ENCODE assay signal across 14 cellular contexts in genomic region chrX:9525511-9526248, GRCh38.
A peak's percentile ranks its signal among the peaks of the same experiment; 100 is the strongest.
DNase-seq lines count a peak whose midpoint lies in the region; ATAC-seq, FAIRE-seq and TF ChIP-seq lines count a peak whose summit lies in the region.
"Had no signal": no experiment of that assay in that cellular context is flagged by ENCODE, and none has a peak within 500 bp of the region (broad histone marks: within the 10 kb centered on the region; RNA-seq: fewer than 3 reads in every experiment).

No MANE protein-coding gene starts in this region.

- DNase-seq in Caki2 (ENCODE audit: low read depth), result peak; percentile 2
- DNase-seq in NCI-H2227 (lab: John Stamatoyannopoulos, UW; ENCODE audit: unreplicated experiment), result peak; percentile 72
- no peak for DNase-seq in stimulated activated effector memory CD8-positive, alpha-beta T cell treated with anti-CD3 and anti-CD28 coated beads, Interleukin-12 subunit alpha, Interleukin-12 subunit beta, amount 100 ng/mL, for 72 hours (ENCODE audit: low spot score in 2 of 2)
- no peak for DNase-seq in H54 (ENCODE audit: insufficient read length, low spot score)
- no peak for DNase-seq in NCI-H510A (lab: John Stamatoyannopoulos, UW)
- DNase-seq: activated effector memory CD4-positive, alpha-beta T cell treated with Interleukin-2 at 50 U/mL for 16 hours; CD8-positive, alpha-beta memory T cell; NCI-H1417 treated with DMSO at 0.1 percent for 48 hours; RPMI8226; stimulated activated CD4-positive, alpha-beta T cell treated with anti-CD3 and anti-CD28 coated beads, Interleukin-4, amount 100 ng/mL, for 4 hours; transverse colon had no signal

- no peaks in the 10 kb centered on the region for H3K9me3 Mint-ChIP-seq in stimulated activated effector memory CD8-positive, alpha-beta T cell treated with anti-CD3 and anti-CD28 coated beads, Interleukin-12 subunit alpha, Interleukin-12 subunit beta, amount 100 ng/mL, for 72 hours

- TF ChIP-seq POLR2A in H54 (IDR thresholded peaks at IDR 0.05; ENCODE audit: low read depth, low read length), result no peak

- peak; percentile 81 for FAIRE-seq in islet of Langerhans (lab: Jason Lieb, UNC)
- FAIRE-seq in H54 (lab: Jason Lieb, UNC), result no peak

- peak; percentile 46 for ATAC-seq in GM19395 (IDR thresholded peaks at IDR 0.05; ENCODE audit: unreplicated experiment)
- ATAC-seq in stimulated activated effector memory CD8-positive, alpha-beta T cell treated with anti-CD3 and anti-CD28 coated beads, Interleukin-12 subunit alpha, Interleukin-12 subunit beta, amount 100 ng/mL, for 72 hours, result no peak
- ATAC-seq in HG03159 (IDR thresholded peaks at IDR 0.05; ENCODE audit: unreplicated experiment), result no peak

- H3K27ac Mint-ChIP-seq in stimulated activated effector memory CD8-positive, alpha-beta T cell treated with anti-CD3 and anti-CD28 coated beads, Interleukin-12 subunit alpha, Interleukin-12 subunit beta, amount 100 ng/mL, for 72 hours, result no peak overlapping the region

- H3K4me1 Mint-ChIP-seq in stimulated activated effector memory CD8-positive, alpha-beta T cell treated with anti-CD3 and anti-CD28 coated beads, Interleukin-12 subunit alpha, Interleukin-12 subunit beta, amount 100 ng/mL, for 72 hours, result peaks cover 31% of the 10 kb centered on the region

- in situ Hi-C loops in Caki2 (cut with HindIII; ENCODE audit: low pct_unique_long_range_greater_than_20kb, low sequenced_read_pairs), result no loop called here

- no peak overlapping the region for H3K4me3 Mint-ChIP-seq in stimulated activated effector memory CD8-positive, alpha-beta T cell treated with anti-CD3 and anti-CD28 coated beads, Interleukin-12 subunit alpha, Interleukin-12 subunit beta, amount 100 ng/mL, for 72 hours
- H3K4me3 Mint-ChIP-seq: CD8-positive, alpha-beta memory T cell had no signal

- H3K36me3 Mint-ChIP-seq in stimulated activated effector memory CD8-positive, alpha-beta T cell treated with anti-CD3 and anti-CD28 coated beads, Interleukin-12 subunit alpha, Interleukin-12 subunit beta, amount 100 ng/mL, for 72 hours, result no peaks in the 10 kb centered on the region
- H3K36me3 Mint-ChIP-seq: CD8-positive, alpha-beta memory T cell had no signal

Comparison
In these comparisons a context has a peak if more than half of its experiments do, and no peak if none do; other contexts are left out.
1. DNase-seq: peak in Caki2 (single experiment) and NCI-H2227 (single experiment); none in stimulated activated effector memory CD8-positive, alpha-beta T cell treated with anti-CD3 and anti-CD28 coated beads, Interleukin-12 subunit alpha, Interleukin-12 subunit beta, amount 100 ng/mL, for 72 hours (0 of 2), H54 (single experiment) and NCI-H510A (single experiment).